10 cellular contexts compared by ENCODE assay signal in genomic region chr15:98896802-98897732, GRCh38.
DNase-seq lines count a peak whose midpoint lies in the region; ATAC-seq, FAIRE-seq and TF ChIP-seq lines count a peak whose summit lies in the region.
"Had no signal": no experiment of that assay in that cellular context is flagged by ENCODE, and none has a peak within 500 bp of the region (broad histone marks: within the 10 kb centered on the region; RNA-seq: fewer than 3 reads in every experiment).

No MANE protein-coding gene starts in this region.

- H3K27ac Mint-ChIP-seq in activated CD4-positive, alpha-beta T cell treated with anti-CD3 and anti-CD28 coated beads for 36 hours = no peak overlapping the region
- H3K27ac Mint-ChIP-seq: activated naive CD8-positive, alpha-beta T cell treated with anti-CD3 and anti-CD28 coated beads, Interleukin-2, amount 10 ng/mL, durations not matched to agents 7 days and 5 days had no signal

- no peaks in the 10 kb centered on the region for H3K9me3 ChIP-seq in K562 (replicated peaks; ENCODE audit: control insufficient read depth, insufficient read depth, low read depth, low read length)

- H4K20me1 ChIP-seq in K562 (replicated peaks; ENCODE audit: control insufficient read depth, insufficient read depth, low read length) = no peaks in the 10 kb centered on the region

- TF ChIP-seq EP300 in K562 (IDR thresholded peaks at IDR 0.05; ENCODE audit: low read length) = peak; percentile 14; the same call in 1 of the 2 replicates

- no peaks in the 10 kb centered on the region for H3K36me3 ChIP-seq in K562 (ENCODE audit: control insufficient read depth, insufficient read depth, low read length)

- FAIRE-seq in K562 (lab: Jason Lieb, UNC) (no peak), urothelium cell line (lab: Jason Lieb, UNC) (peak; percentile 52)

- POLR2A ChIA-PET in activated CD4-positive, alpha-beta T cell treated with anti-CD3 and anti-CD28 coated beads for 36 hours (lab: Charles Lee) = no interaction called here
- POLR2A ChIA-PET in K562 (lab: Yijun Ruan, JAX) = no interaction called here

- H3K36me3 Mint-ChIP-seq in activated CD4-positive, alpha-beta T cell treated with anti-CD3 and anti-CD28 coated beads for 36 hours (ENCODE audit: low read depth) = peaks cover 27% of the 10 kb centered on the region

- H2AFZ ChIP-seq in K562 (ENCODE audit: low read depth, low read length) = no peak overlapping the region

- no peaks in the 10 kb centered on the region for H3K9me1 ChIP-seq in K562 (ENCODE audit: control insufficient read depth, insufficient read depth, low read length)

- no peak overlapping the region for H3K9ac ChIP-seq in K562 (ENCODE audit: insufficient read depth in 1 of 2, low read depth in 2 of 2, low read length in 2 of 2)
- H3K9ac ChIP-seq: BLaER1 had no signal

- 2% methylated on average over 12 of the region's 12 CpGs for WGBS in K562 (ENCODE audit: insufficient coverage, low coverage, missing lambda C conversion rate)

- H3K27ac ChIP-seq in K562 (ENCODE audit: extremely low read depth, low read depth, low read length) = no peak overlapping the region
- H3K27ac ChIP-seq: BLaER1 had no signal

- no peaks in the 10 kb centered on the region; a peak in 1 of 5 replicates for H3K4me1 ChIP-seq in K562 (replicated peaks in 1 of 2; ENCODE audit: control insufficient read depth in 2 of 2, insufficient read depth in 2 of 2, low read length in 2 of 2)
- H3K4me1 ChIP-seq: BLaER1 had no signal

- peaks cover 12% of the 10 kb centered on the region for H3K4me1 Mint-ChIP-seq in activated CD4-positive, alpha-beta T cell treated with anti-CD3 and anti-CD28 coated beads for 36 hours

- no peaks in the 10 kb centered on the region for H3K9me3 Mint-ChIP-seq in activated CD4-positive, alpha-beta T cell treated with anti-CD3 and anti-CD28 coated beads for 36 hours (ENCODE audit: low read depth)
- H3K9me3 Mint-ChIP-seq: activated naive CD8-positive, alpha-beta T cell treated with anti-CD3 and anti-CD28 coated beads, Interleukin-2, amount 10 ng/mL, durations not matched to agents 7 days and 5 days had no signal

- no peaks in the 10 kb centered on the region for H3K27me3 Mint-ChIP-seq in activated CD4-positive, alpha-beta T cell treated with anti-CD3 and anti-CD28 coated beads for 36 hours
- H3K27me3 Mint-ChIP-seq: activated naive CD8-positive, alpha-beta T cell treated with anti-CD3 and anti-CD28 coated beads, Interleukin-2, amount 10 ng/mL, durations not matched to agents 7 days and 5 days had no signal

- intact Hi-C loops in activated CD4-positive, alpha-beta T cell treated with anti-CD3 and anti-CD28 coated beads for 36 hours (cut with DNase I, micrococcal nuclease) = no loop called here
- intact Hi-C loops in K562 (cut with micrococcal nuclease) = loop anchor here (10.0 kb wide), 1 partner anchor 158 kb away; no protein-coding TSS in a partner anchor

- H3K4me3 ChIP-seq in K562 = no peak overlapping the region
- H3K4me3 ChIP-seq: BLaER1 had no signal

- H3K79me2 ChIP-seq in K562 (ENCODE audit: control insufficient read depth, insufficient read depth, low read length) = no peaks in the 10 kb centered on the region

- CTCF ChIA-PET in activated CD4-positive, alpha-beta T cell treated with anti-CD3 and anti-CD28 coated beads for 36 hours (lab: Charles Lee) = no interaction called here
- CTCF ChIA-PET in K562 (lab: Yijun Ruan, JAX; ENCODE audit: low intra/inter-chr PET ratio) = no interaction called here

- peak; percentile 75 for ATAC-seq in activated CD4-positive, alpha-beta T cell treated with anti-CD3 and anti-CD28 coated beads for 36 hours
- ATAC-seq in K562 (no peak), GM18907 (IDR thresholded peaks at IDR 0.05; ENCODE audit: unreplicated experiment) (no peak)

- no peak for DNase-seq in activated CD4-positive, alpha-beta T cell treated with anti-CD3 and anti-CD28 coated beads for 36 hours
- DNase-seq in activated CD4-positive, alpha-beta T cell treated with anti-CD3 and anti-CD28 coated beads for 1 hour = no peak
- DNase-seq in K562 (ENCODE audit: extremely low read depth in 1 of 4, low spot score in 3 of 4) (peak in 2 of 4 experiments; percentile 21 to 27), kidney glomerular epithelial cell (lab: John Stamatoyannopoulos, UW) (peak; percentile 99), urothelium cell line (ENCODE audit: low spot score) (peak; percentile 87), NCI-H1048 (lab: John Stamatoyannopoulos, UW) (no peak), NCI-H82 treated with DMSO at 0.1 percent for 48 hours (lab: John Stamatoyannopoulos, UW; ENCODE audit: unreplicated experiment) (no peak)
- DNase-seq: activated naive CD8-positive, alpha-beta T cell treated with anti-CD3 and anti-CD28 coated beads, Interleukin-2, amount 10 ng/mL, durations not matched to agents 7 days and 5 days had no signal

- TF ChIP-seq POLR2A in K562 (conservative IDR thresholded peaks at IDR 0.05) = no peak

- peaks cover 9 to 24% of the 10 kb centered on the region in 2 experiments for H3K27me3 ChIP-seq in K562 (ENCODE audit: control insufficient read depth in 2 of 2, insufficient read depth in 2 of 2, low read length in 2 of 2)
- H3K27me3 ChIP-seq: BLaER1 had no signal

- H3K4me2 ChIP-seq in K562 (ENCODE audit: insufficient read depth, low read length) = no peak overlapping the region
- H3K4me2 ChIP-seq: BLaER1 had no signal

- in situ Hi-C loops in K562 (cut with MboI) = no loop called here

- no peak for TF ChIP-seq CTCF in K562 (IDR thresholded peaks at IDR 0.05 in 2 of 3, conservative IDR thresholded peaks at IDR 0.05 in 1 of 3; ENCODE audit: insufficient read depth in 2 of 3, low read depth in 1 of 3, low read length in 3 of 3)

- no TSS peak for BruUV-seq in K562 (replicated peaks; lab: Mats Ljungman, UMichigan)

- no peak for TF ChIP-seq RAD21 in K562 (CRISPR knock-in tag; conservative IDR thresholded peaks at IDR 0.05 in 1 of 2, IDR thresholded peaks at IDR 0.05 in 1 of 2)

- H3K4me3 Mint-ChIP-seq in activated CD4-positive, alpha-beta T cell treated with anti-CD3 and anti-CD28 coated beads for 36 hours = no peak overlapping the region
- H3K4me3 Mint-ChIP-seq: activated naive CD8-positive, alpha-beta T cell treated with anti-CD3 and anti-CD28 coated beads, Interleukin-2, amount 10 ng/mL, durations not matched to agents 7 days and 5 days had no signal

TF ChIP-seq in K562, 482 proteins besides CTCF, POLR2A, EP300 and RAD21 (continues in another document):
- TF ChIP-seq HMGN3 (IDR thresholded peaks at IDR 0.05; ENCODE audit: borderline replicate concordance, extremely low read depth, insufficient read length, low read depth, low read length) = no peak
- TF ChIP-seq ZNF318 (IDR thresholded peaks at IDR 0.05; ENCODE audit: borderline replicate concordance in 1 of 2, low read depth in 1 of 2) = peak in 1 of 2 experiments; percentile 82; a peak in 2 of 4 replicates
- no peak for TF ChIP-seq NFIC (IDR thresholded peaks at IDR 0.05)
- TF ChIP-seq MTA1 (IDR thresholded peaks at IDR 0.05; ENCODE audit: borderline replicate concordance) = no peak

Comparison
In these comparisons a context has a peak if more than half of its experiments do, and no peak if none do; other contexts are left out.
1. DNase-seq: peak in kidney glomerular epithelial cell (single experiment) and urothelium cell line (single experiment); none in activated CD4-positive, alpha-beta T cell treated with anti-CD3 and anti-CD28 coated beads for 36 hours (single experiment), activated CD4-positive, alpha-beta T cell treated with anti-CD3 and anti-CD28 coated beads for 1 hour (single experiment), NCI-H1048 (single experiment) and NCI-H82 treated with DMSO at 0.1 percent for 48 hours (single experiment).